ENCODE assay signal across 8 cellular contexts in genomic region chr1:153727463-153728304, GRCh38. TPM values are rescaled to one million over a fixed set of nuclear protein-coding genes. Genes with fewer than 3 reads are reported as not detected.
DNase-seq lines count a peak whose midpoint lies in the region; ATAC-seq and TF ChIP-seq lines count a peak whose summit lies in the region.

Gene INTS3, plus strand, starts transcription at chr1:153728050. Its CDS starts 585 bp downstream, at chr1:153728635.

- H3K4me3 Mint-ChIP-seq in natural killer cell treated with Interleukin-12 subunit alpha and Interleukin-12 subunit beta and Interleukin-15 and Interleukin-18, amount 100 ng/mL, for 72 hours: peak within 1 kb of the TSS; percentile 89

- TF ChIP-seq CTCF in fibroblast of pulmonary artery (IDR thresholded peaks at IDR 0.05; ENCODE audit: low read length, missing control alignments): no peak

- H3K36me3 ChIP-seq in H7 (replicated peaks; ENCODE audit: control insufficient read depth, insufficient read depth, low read length): no peaks in the 10 kb centered on the region

- peak; percentile 100 for ATAC-seq in natural killer cell treated with Interleukin-12 subunit alpha and Interleukin-12 subunit beta and Interleukin-15 and Interleukin-18, amount 100 ng/mL, for 72 hours
- peak; percentile 99 for ATAC-seq in stimulated activated naive CD8-positive, alpha-beta T cell treated with anti-CD3 and anti-CD28 coated beads, Interleukin-15, Interleukin-2, amounts not matched to agents 100 U/mL and 50 U/mL, for 24 hours

- H3K4me1 Mint-ChIP-seq in natural killer cell treated with Interleukin-12 subunit alpha and Interleukin-12 subunit beta and Interleukin-15 and Interleukin-18, amount 100 ng/mL, for 72 hours (ENCODE audit: low read depth in 2 of 2): peaks cover 7 to 20% of the 10 kb centered on the region in 2 donors

- no peaks in the 10 kb centered on the region for H3K27me3 ChIP-seq in H7 (ENCODE audit: control insufficient read depth, insufficient read depth, low read length)

- H3K27me3 Mint-ChIP-seq in natural killer cell treated with Interleukin-12 subunit alpha and Interleukin-12 subunit beta and Interleukin-15 and Interleukin-18, amount 100 ng/mL, for 72 hours: no peaks in the 10 kb centered on the region

- no peaks in the 10 kb centered on the region for H3K36me3 Mint-ChIP-seq in natural killer cell treated with Interleukin-12 subunit alpha and Interleukin-12 subunit beta and Interleukin-15 and Interleukin-18, amount 100 ng/mL, for 72 hours

- DNase-seq in ELR (ENCODE audit: low read depth): peak; percentile 100
- DNase-seq in H7: peak; percentile 99
- peak; percentile 100 for DNase-seq in M059J (ENCODE audit: low read depth)
- peak; percentile 100 for DNase-seq in SHP77 (lab: John Stamatoyannopoulos, UW)
- DNase-seq in activated effector memory CD4-positive, alpha-beta T cell treated with Interleukin-2 at 50 U/mL for 16 hours: peak; percentile 99
- DNase-seq in fibroblast of pulmonary artery (ENCODE audit: low read depth): peak; percentile 100
- DNase-seq in natural killer cell treated with Interleukin-12 subunit alpha and Interleukin-12 subunit beta and Interleukin-15 and Interleukin-18, amount 100 ng/mL, for 72 hours (ENCODE audit: low spot score): peak; percentile 100
- DNase-seq in stimulated activated naive CD8-positive, alpha-beta T cell treated with anti-CD3 and anti-CD28 coated beads, Interleukin-15, Interleukin-2, amounts not matched to agents 100 U/mL and 50 U/mL, for 24 hours: peak; percentile 98

- H3K9me3 Mint-ChIP-seq in natural killer cell treated with Interleukin-12 subunit alpha and Interleukin-12 subunit beta and Interleukin-15 and Interleukin-18, amount 100 ng/mL, for 72 hours: no peaks in the 10 kb centered on the region

- peak within 1 kb of the TSS; percentile 70 for H3K4me3 ChIP-seq in H7 (ENCODE audit: insufficient read depth, low read depth, low read length)
- peak within 1 kb of the TSS; percentile 65 for H3K4me3 ChIP-seq in fibroblast of pulmonary artery (replicated peaks; ENCODE audit: low read depth, low read length)

- H3K27ac Mint-ChIP-seq in natural killer cell treated with Interleukin-12 subunit alpha and Interleukin-12 subunit beta and Interleukin-15 and Interleukin-18, amount 100 ng/mL, for 72 hours: peak within 1 kb of the TSS; percentile 84 to 95

RNA-seq across cellular contexts. Expression of gene INTS3, which starts in this region (rescaled TPM):
- total RNA-seq in H7 (2014; rRNA removed; shearing (Covaris generic)): 58.3 and 66.6 TPM in 2 replicates
- total RNA-seq in M059J (2014; rRNA removed; shearing (Covaris generic)): 21.4 and 37.0 TPM in 2 replicates
- 10 to 100 TPM; 42.1 to 62.0 TPM for total RNA-seq in natural killer cell treated with Interleukin-12 subunit alpha and Interleukin-12 subunit beta and Interleukin-15 and Interleukin-18, amount 100 ng/mL, for 72 hours

Comparison
In these comparisons a context has a peak if more than half of its experiments do, and no peak if none do; other contexts are left out.
1. Peak in every context shown above with its lines: DNase-seq, ATAC-seq and H3K4me3 ChIP-seq.